Comparison of ENCODE assay signal across 12 cellular contexts in the genomic region with DNA sequence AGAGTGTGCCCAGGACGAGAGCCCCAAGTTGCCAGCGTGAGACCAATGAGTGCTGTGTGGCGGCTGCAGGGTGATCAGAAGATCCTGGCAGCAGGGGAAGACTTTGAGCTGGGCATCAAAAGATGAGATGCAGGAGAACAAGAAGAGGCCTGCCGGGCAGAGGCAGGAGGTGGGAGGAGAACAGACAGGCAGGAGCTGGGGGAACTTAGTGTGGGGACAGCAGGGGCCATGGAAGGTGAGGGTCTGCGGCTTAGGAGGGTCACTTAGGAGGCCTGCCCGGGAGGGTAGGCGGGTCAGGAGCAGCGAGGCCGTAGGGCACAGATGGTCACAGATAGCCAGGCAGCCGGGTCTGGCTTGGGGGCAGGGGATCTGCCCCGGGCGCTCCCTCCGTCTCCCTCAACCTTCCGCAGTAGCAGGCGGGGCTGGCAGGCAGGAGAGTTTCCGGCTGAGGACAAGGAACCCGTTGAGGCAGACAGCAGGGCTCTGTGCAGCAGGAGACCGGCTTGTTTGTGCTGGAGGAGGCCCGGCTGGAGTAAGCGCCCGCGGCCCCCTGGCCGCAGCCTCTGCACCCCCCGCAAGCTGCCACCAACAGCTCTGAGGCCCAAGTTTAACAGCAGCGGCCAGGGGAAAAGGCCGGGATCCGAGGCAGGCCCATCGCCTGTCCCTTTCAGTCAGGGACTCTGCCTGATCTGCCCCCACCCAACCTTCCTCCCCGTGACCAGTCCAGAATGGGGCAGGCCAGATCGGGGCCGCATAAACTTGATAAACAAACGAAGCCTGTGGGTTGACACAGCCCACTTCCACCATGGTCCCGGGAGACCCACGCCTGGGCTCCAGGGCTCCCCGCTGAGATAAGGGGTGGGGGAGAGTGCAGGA. TPM values are rescaled to one million over a fixed set of nuclear protein-coding genes. Genes with fewer than 3 reads are reported as not detected.
DNase-seq lines count a peak whose midpoint lies in the region; ATAC-seq and TF ChIP-seq lines count a peak whose summit lies in the region.
"Had no signal": no experiment of that assay in that cellular context is flagged by ENCODE, and none has a peak within 500 bp of the region (broad histone marks: within the 10 kb centered on the region; RNA-seq: fewer than 3 reads in every experiment).

No MANE protein-coding gene starts in this region.

- H3K9me3 ChIP-seq in testis (no peaks in the 10 kb centered on the region), gastrocnemius medialis (no peaks in the 10 kb centered on the region)

- peaks cover 16% of the 10 kb centered on the region for H3K36me3 Mint-ChIP-seq in brain

- DNase-seq in ELF-1 (ENCODE audit: low read depth, low spot score), result peak; percentile 78
- DNase-seq in testis, result no peak
- DNase-seq in erythroblast (lab: John Stamatoyannopoulos, UW), result no peak
- no peak for DNase-seq in gastrocnemius medialis
- no peak for DNase-seq in NOMO-1 (lab: John Stamatoyannopoulos, UW; ENCODE audit: unreplicated experiment in 2 of 2)
- DNase-seq: activated naive CD4-positive, alpha-beta T cell treated with anti-CD3 and anti-CD28 coated beads for 36 hours; NCI-H2029; PC-9 had no signal

- no peaks in the 10 kb centered on the region for H3K9me3 Mint-ChIP-seq in brain
- H3K9me3 Mint-ChIP-seq: activated naive CD4-positive, alpha-beta T cell treated with anti-CD3 and anti-CD28 coated beads for 36 hours had no signal

- TF ChIP-seq CTCF in brain (conservative IDR thresholded peaks at IDR 0.05) (no peak), testis (IDR thresholded peaks at IDR 0.05) (no peak), gastrocnemius medialis (IDR thresholded peaks at IDR 0.05 in 4 of 5, conservative IDR thresholded peaks at IDR 0.05 in 1 of 5) (no peak)

- H3K36me3 ChIP-seq in testis (ENCODE audit: low read depth, missing control alignments) (no peaks in the 10 kb centered on the region), gastrocnemius medialis (no peaks in the 10 kb centered on the region)

- intact Hi-C loops in testis (cut with DNase I; ENCODE audit: low total_unique reads) (loop anchor here (10.0 kb wide), 1 partner anchor 71 kb away; a partner anchor contains a TSS), gastrocnemius medialis (cut with DNase I; ENCODE audit: low total_unique reads) (loop anchor here (2.0 to 10.0 kb wide), 2 partner anchors 73 to 151 kb away; no protein-coding TSS in a partner anchor)

- no peaks in the 10 kb centered on the region for H3K27me3 ChIP-seq in layer of hippocampus (ENCODE audit: control insufficient read depth, insufficient read depth, low read length)
- H3K27me3 ChIP-seq in testis, result no peaks in the 10 kb centered on the region
- H3K27me3 ChIP-seq in gastrocnemius medialis, result no peaks in the 10 kb centered on the region

- H3K27ac Mint-ChIP-seq in brain, result peak overlapping the region; percentile 1 to 94 (median 72)
- H3K27ac Mint-ChIP-seq: activated naive CD4-positive, alpha-beta T cell treated with anti-CD3 and anti-CD28 coated beads for 36 hours had no signal

- H3K4me3 Mint-ChIP-seq in brain, result peak overlapping the region in 1 of 5 experiments; percentile 30
- H3K4me3 Mint-ChIP-seq: activated naive CD4-positive, alpha-beta T cell treated with anti-CD3 and anti-CD28 coated beads for 36 hours had no signal

- H3K27me3 Mint-ChIP-seq in brain, result peaks cover 3% of the 10 kb centered on the region

- H3K4me3 ChIP-seq in skin epidermis, result no peak overlapping the region
- peak overlapping the region in 1 of 2 donors; percentile 50 for H3K4me3 ChIP-seq in testis
- H3K4me3 ChIP-seq in gastrocnemius medialis, result no peak overlapping the region
- H3K4me3 ChIP-seq: PC-9 had no signal

- H3K4me1 ChIP-seq in testis, result peaks cover 25% of the 10 kb centered on the region
- peaks cover 0 to 11% of the 10 kb centered on the region in 2 donors for H3K4me1 ChIP-seq in gastrocnemius medialis
- H3K4me1 ChIP-seq: parathyroid adenoma had no signal

- peaks cover 1% of the 10 kb centered on the region for H3K4me1 Mint-ChIP-seq in brain

- H3K27ac ChIP-seq in layer of hippocampus (ENCODE audit: low read depth, low read length), result peak overlapping the region; percentile 75
- peak overlapping the region in 14 of 21 experiments; percentile 6 to 73 (median 34) for H3K27ac ChIP-seq in skin epidermis
- H3K27ac ChIP-seq in testis, result peak overlapping the region in 1 of 2 donors; percentile 71
- no peak overlapping the region for H3K27ac ChIP-seq in gastrocnemius medialis
- H3K27ac ChIP-seq: parathyroid adenoma, PC-9 had no signal

- no peak for ATAC-seq in gastrocnemius medialis

- TF ChIP-seq POLR2A in testis (IDR thresholded peaks at IDR 0.05), result no peak
- no peak for TF ChIP-seq POLR2A in erythroblast (IDR thresholded peaks at IDR 0.05; ENCODE audit: low read length)
- no peak for TF ChIP-seq POLR2A in gastrocnemius medialis (IDR thresholded peaks at IDR 0.05)

- 45 to 65% methylated on average over 10 to 35 of the region's 35 CpGs for WGBS in testis, 2 donors

- in situ Hi-C loops in gastrocnemius medialis (cut with MboI; ENCODE audit: low sequenced_read_pairs in 4 of 4), result loop anchor here in 2 of 4 donors (25.0 kb wide), 1 partner anchor 263 kb away; no protein-coding TSS in a partner anchor

RNA-seq across cellular contexts. Expression of a gene that starts 13.8 kb away (rescaled TPM):
- polyA plus RNA-seq in brain (ENCODE audit: insufficient read depth, low read depth, low replicate concordance), result 1.9 TPM
- total RNA-seq in testis, result 10 to 100 TPM; 10.4 to 12.3 TPM
- 3.3 TPM for polyA plus RNA-seq in testis (ENCODE audit: insufficient read depth, low read depth, low replicate concordance)
- total RNA-seq in gastrocnemius medialis, result 1 to 10 TPM; 1.8 to 4.0 (median 2.3) TPM

RNA-seq across cellular contexts. Expression of a gene that starts 29.9 kb away (rescaled TPM):
- polyA plus RNA-seq in brain (ENCODE audit: insufficient read depth, low read depth, low replicate concordance), result 19.6 TPM
- total RNA-seq in testis, result 10 to 100 TPM in 1 of 2 donors, 1 to 10 TPM in 1; 6.5 to 11.8 TPM
- polyA plus RNA-seq in testis (ENCODE audit: insufficient read depth, low read depth, low replicate concordance), result 4.1 TPM
- total RNA-seq in gastrocnemius medialis, result 1 to 10 TPM; 3.0 to 6.9 (median 4.9) TPM

Comparison
In these comparisons a context has a peak if more than half of its experiments do, and no peak if none do; other contexts are left out.
1. H3K27ac ChIP-seq: peak in layer of hippocampus (single experiment) and skin epidermis (14 of 21); none in gastrocnemius medialis (0 of 4).